In the genomic region with DNA sequence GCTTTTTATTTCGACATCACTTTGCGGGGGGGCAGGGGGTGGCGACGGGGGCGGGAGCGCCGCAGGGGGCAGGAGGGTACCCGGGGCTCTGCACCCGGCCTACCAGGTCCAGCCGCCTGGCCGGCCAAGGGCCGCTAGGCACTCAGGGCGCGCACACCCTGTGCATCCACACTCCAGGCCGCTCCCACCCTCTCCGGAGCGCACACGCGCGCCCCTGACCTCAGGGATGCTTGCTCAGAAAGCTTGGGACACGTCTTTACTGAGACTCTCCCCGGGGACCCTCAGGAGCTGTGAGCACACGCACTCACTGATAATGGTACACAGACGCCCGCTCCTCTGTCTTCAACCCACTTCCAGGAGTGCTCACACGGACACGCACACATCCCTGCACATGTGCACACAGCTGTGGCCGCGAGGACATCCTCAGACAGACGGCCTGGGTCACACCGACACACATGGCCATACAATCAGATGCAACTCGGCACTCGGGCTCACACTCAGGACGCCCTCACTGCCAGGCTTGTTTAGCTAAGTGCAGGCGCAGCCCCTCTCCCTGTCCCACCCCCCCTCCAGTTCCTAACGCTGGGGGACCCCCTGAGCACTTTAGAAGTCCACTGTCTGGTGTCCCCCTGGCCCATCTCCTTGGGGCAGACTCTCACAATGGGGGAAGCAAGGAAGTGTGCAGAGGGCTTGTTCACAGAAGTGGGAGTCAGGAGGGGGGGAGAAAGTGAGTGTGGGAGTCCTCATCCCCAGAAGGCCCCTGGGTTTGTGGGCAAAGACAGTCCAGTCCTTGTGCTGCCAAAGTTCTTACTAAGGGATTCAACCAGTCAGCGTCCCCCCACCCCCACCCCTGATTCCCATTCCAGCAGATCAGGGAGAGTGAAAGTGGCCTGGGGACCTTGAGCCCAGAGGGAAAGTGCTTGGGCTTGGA, we compare ENCODE assay signal across 11 cellular contexts. TPM values are rescaled to one million over a fixed set of nuclear protein-coding genes. Genes with fewer than 3 reads are reported as not detected.
DNase-seq lines count a peak whose midpoint lies in the region; ATAC-seq and TF ChIP-seq lines count a peak whose summit lies in the region.
"Had no signal": no experiment of that assay in that cellular context is flagged by ENCODE, and none has a peak within 500 bp of the region (broad histone marks: within the 10 kb centered on the region; RNA-seq: fewer than 3 reads in every experiment).

No MANE protein-coding gene starts in this region.

- H3K4me3 Mint-ChIP-seq in natural killer cell = no peak overlapping the region

- no peaks in the 10 kb centered on the region for H3K36me3 Mint-ChIP-seq in natural killer cell
- H3K36me3 Mint-ChIP-seq: CD4-positive, alpha-beta memory T cell had no signal

- no peak overlapping the region for H3K27ac Mint-ChIP-seq in natural killer cell

- ATAC-seq in heart left ventricle = no peak
- no peak for ATAC-seq in body of pancreas
- peak in 1 of 3 donors; percentile 31 for ATAC-seq in natural killer cell
- no peak for ATAC-seq in HG03521 (IDR thresholded peaks at IDR 0.05; ENCODE audit: unreplicated experiment)

- peaks cover 46 to 66% of the 10 kb centered on the region in 2 donors for H3K27me3 Mint-ChIP-seq in natural killer cell (ENCODE audit: low read depth in 2 of 2)

- intact Hi-C loops in heart left ventricle (cut with DNase I) = loop anchor here in 5 of 10 donors (5.0 to 10.0 kb wide), 5 partner anchors 169 to 399 kb away; no protein-coding TSS in a partner anchor
- intact Hi-C loops in body of pancreas (cut with DNase I) = no loop called here
- intact Hi-C loops in natural killer cell (cut with micrococcal nuclease) = no loop called here

- no peaks in the 10 kb centered on the region for H3K9me3 Mint-ChIP-seq in natural killer cell
- H3K9me3 Mint-ChIP-seq: CD4-positive, alpha-beta memory T cell had no signal

- no peaks in the 10 kb centered on the region for H3K9me3 ChIP-seq in cardiac muscle cell (ENCODE audit: low read depth)
- H3K9me3 ChIP-seq in heart left ventricle = no peaks in the 10 kb centered on the region
- no peaks in the 10 kb centered on the region for H3K9me3 ChIP-seq in body of pancreas
- H3K9me3 ChIP-seq: MG63 had no signal

- DNase-seq in cardiac muscle cell (ENCODE audit: low read depth in 1 of 2, low spot score in 1 of 2) (no peak), heart left ventricle (no peak), body of pancreas (peak in 2 of 4 donors; percentile 13 to 45), natural killer cell (peak; percentile 13), ureter (ENCODE audit: low spot score) (peak; percentile 57), SHP77 treated with DMSO at 0.1 percent for 48 hours (lab: John Stamatoyannopoulos, UW) (no peak)
- DNase-seq in activated CD4-positive, alpha-beta T cell treated with anti-CD3 and anti-CD28 coated beads for 1 hour = no peak
- DNase-seq: MG63 had no signal

- 35 to 61% (median 53%) methylated on average over 35 to 37 of the region's 37 CpGs for WGBS in heart left ventricle, 4 donors
- WGBS in body of pancreas, 2 donors = 15 to 37% methylated on average over 14 to 37 of the region's 37 CpGs

- no peak for TF ChIP-seq POLR2A in heart left ventricle (IDR thresholded peaks at IDR 0.05)
- TF ChIP-seq POLR2A in body of pancreas (IDR thresholded peaks at IDR 0.05) = no peak

- H3K4me1 ChIP-seq in cardiac muscle cell (ENCODE audit: low read depth) (peaks cover 32% of the 10 kb centered on the region), heart left ventricle (peaks cover 8 to 69% (median 39%) of the 10 kb centered on the region in 12 donors), body of pancreas (peaks cover 68% of the 10 kb centered on the region)

- H3K4me1 Mint-ChIP-seq in natural killer cell = peaks cover 5 to 31% of the 10 kb centered on the region in 2 donors

- TF ChIP-seq CTCF in cardiac muscle cell (IDR thresholded peaks at IDR 0.05; ENCODE audit: low read depth, low read length) (no peak), heart left ventricle (IDR thresholded peaks at IDR 0.05) (no peak), body of pancreas (IDR thresholded peaks at IDR 0.05) (no peak), natural killer cell (IDR thresholded peaks at IDR 0.05) (no peak)

- peaks cover 92% of the 10 kb centered on the region for H3K27me3 ChIP-seq in cardiac muscle cell
- peaks cover 26 to 86% (median 53%) of the 10 kb centered on the region in 9 donors for H3K27me3 ChIP-seq in heart left ventricle
- peaks cover 0 to 4% of the 10 kb centered on the region in 2 donors for H3K27me3 ChIP-seq in body of pancreas

- H3K36me3 ChIP-seq in cardiac muscle cell = no peaks in the 10 kb centered on the region
- peaks cover 0 to 9% (median 0%) of the 10 kb centered on the region in 9 donors for H3K36me3 ChIP-seq in heart left ventricle
- H3K36me3 ChIP-seq in body of pancreas (replicated peaks in 1 of 2; ENCODE audit: insufficient read depth in 1 of 2, low read depth in 2 of 2) = no peaks in the 10 kb centered on the region
- H3K36me3 ChIP-seq: MG63 had no signal

- peak overlapping the region; percentile 31 for H3K4me3 ChIP-seq in cardiac muscle cell
- peak overlapping the region in 4 of 12 donors; percentile 5 to 60 (median 22) for H3K4me3 ChIP-seq in heart left ventricle
- H3K4me3 ChIP-seq in body of pancreas = no peak overlapping the region
- H3K4me3 ChIP-seq: MG63 had no signal

- H3K27ac ChIP-seq in cardiac muscle cell (no peak overlapping the region), heart left ventricle (no peak overlapping the region), body of pancreas (peak overlapping the region; percentile 4 to 97 (median 82))

RNA-seq across cellular contexts. Expression of gene GATA2, which starts 0.5 kb away (rescaled TPM):
- total RNA-seq in cardiac muscle cell = 17.7 and 18.3 TPM in 2 replicates
- 15.2 and 22.7 TPM in 2 replicates for polyA plus RNA-seq in cardiac muscle cell
- 10 to 100 TPM in 7 of 9 donors, 1 to 10 TPM in 2; 6.0 to 30.7 (median 12.3) TPM for total RNA-seq in heart left ventricle
- 10 to 100 TPM; 16.8 to 18.2 TPM for polyA plus RNA-seq in heart left ventricle
- total RNA-seq in body of pancreas = 10 to 100 TPM; 11.7 to 12.9 TPM
- total RNA-seq in natural killer cell = 100 to 1,000 TPM in 1 of 3 donors, 1 to 10 TPM in 1, under 1 TPM in 1; 0.92 to 225 (median 8.4) TPM
- total RNA-seq in ureter = 57.8 TPM
- total RNA-seq: CD4-positive, alpha-beta memory T cell had no signal
- polyA plus RNA-seq: CD4-positive, alpha-beta memory T cell had no signal

RNA-seq across cellular contexts. Expression of gene DNAJB8, which starts 26.8 kb away (rescaled TPM):
- total RNA-seq in cardiac muscle cell (not detected in 2 replicates), heart left ventricle (not detected), body of pancreas (not detected), natural killer cell (not detected), ureter (not detected)
- polyA plus RNA-seq in cardiac muscle cell (not detected in 2 replicates), heart left ventricle (not detected)
- total RNA-seq: CD4-positive, alpha-beta memory T cell; lower leg skin had no signal
- polyA plus RNA-seq: CD4-positive, alpha-beta memory T cell had no signal

Comparison
In these comparisons a context has a peak if more than half of its experiments do, and no peak if none do; other contexts are left out.
1. DNase-seq: peak in natural killer cell (single experiment) and ureter (single experiment); none in cardiac muscle cell (0 of 2), heart left ventricle (0 of 5), SHP77 treated with DMSO at 0.1 percent for 48 hours (single experiment) and activated CD4-positive, alpha-beta T cell treated with anti-CD3 and anti-CD28 coated beads for 1 hour (single experiment).
2. H3K27ac ChIP-seq: peak in body of pancreas (4 of 4); none in cardiac muscle cell (single experiment) and heart left ventricle (0 of 12).